In genomic region chr13:91845612-91846011, GRCh38 we compare ENCODE assay signal across 22 cellular contexts.
"Had no signal": no experiment of that assay in that cellular context is flagged by ENCODE, and none has a peak within 500 bp of the region (broad histone marks: within the 10 kb centered on the region; RNA-seq: fewer than 3 reads in every experiment).

No MANE protein-coding gene starts in this region.

- H3K4me1 ChIP-seq: esophagus muscularis mucosa, foreskin keratinocyte, gastroesophageal sphincter, heart right ventricle, left lung, lower lobe of right lung had no signal

- ATAC-seq: foreskin keratinocyte; gastroesophageal sphincter; heart right ventricle; left cardiac atrium; left lung; left ventricle myocardium superior; lower lobe of right lung; mucosa of descending colon; naive thymus-derived CD8-positive, alpha-beta T cell had no signal

- H3K4me3 ChIP-seq: coronary artery, dorsolateral prefrontal cortex, esophagus muscularis mucosa, gastroesophageal sphincter, heart right ventricle, left lung, lower lobe of right lung, mucosa of descending colon had no signal

- FAIRE-seq: endothelial cell of umbilical vein, frontal cortex, islet of Langerhans, keratinocyte had no signal

- H3K9me3 ChIP-seq: esophagus muscularis mucosa, gastroesophageal sphincter, heart right ventricle, lower lobe of right lung, mucosa of descending colon had no signal

- H3K27ac ChIP-seq: coronary artery, dorsolateral prefrontal cortex, esophagus muscularis mucosa, foreskin keratinocyte, gastroesophageal sphincter, heart right ventricle, left lung, lower lobe of right lung had no signal

- H3K27me3 ChIP-seq: dorsolateral prefrontal cortex, esophagus muscularis mucosa, foreskin keratinocyte, gastroesophageal sphincter, heart right ventricle, left lung had no signal

- DNase-seq: dermis blood vessel endothelial cell; dorsolateral prefrontal cortex; effector CD4-positive, alpha-beta T cell; effector memory CD4-positive, alpha-beta T cell; foreskin keratinocyte; heart right ventricle; hippocampal formation; left cardiac atrium; left lung; left ventricle myocardium superior; lower lobe of right lung; mesenchymal stem cell; mucosa of descending colon; naive B cell; naive thymus-derived CD8-positive, alpha-beta T cell had no signal

- H3K36me3 ChIP-seq: esophagus muscularis mucosa, gastroesophageal sphincter, heart right ventricle, left lung, lower lobe of right lung had no signal
